In genomic region chr1:193727850-193728249, GRCh38 we compare ENCODE assay signal across 23 cellular contexts.
"Had no signal": no experiment of that assay in that cellular context is flagged by ENCODE, and none has a peak within 500 bp of the region (broad histone marks: within the 10 kb centered on the region; RNA-seq: fewer than 3 reads in every experiment).

No MANE protein-coding gene starts in this region.

- H3K4me1 Mint-ChIP-seq: activated CD8-positive, alpha-beta memory T cell treated with anti-CD3 and anti-CD28 coated beads, Interleukin-2, amount 10 ng/mL, durations not matched to agents 7 days and 5 days; activated naive CD8-positive, alpha-beta T cell treated with anti-CD3 and anti-CD28 coated beads, Interleukin-2, amount 50 U/mL, for 24 hours had no signal

- H3K4me2 ChIP-seq: PC-9 had no signal

- DNase-seq: activated CD4-positive, alpha-beta T cell treated with anti-CD3 and anti-CD28 coated beads for 48 hours; activated CD4-positive, alpha-beta T cell treated with anti-CD3 and anti-CD28 coated beads, Interleukin-2, amount 50 U/mL, for 48 hours; activated CD4-positive, CD25-positive, alpha-beta regulatory T cell treated with anti-CD3 and anti-CD28 coated beads, Interleukin-2, amount 50 U/mL, for 72 hours; activated CD8-positive, alpha-beta memory T cell treated with anti-CD3 and anti-CD28 coated beads, Interleukin-2, amount 10 ng/mL, durations not matched to agents 7 days and 5 days; activated effector memory CD4-positive, alpha-beta T cell treated with anti-CD3 and anti-CD28 coated beads, Interleukin-2, amount 50 U/mL, for 16 hours; activated naive CD4-positive, alpha-beta T cell treated with Interleukin-2 at 50 U/mL for 16 hours; activated naive CD8-positive, alpha-beta T cell treated with anti-CD3 and anti-CD28 coated beads, Interleukin-2, amount 50 U/mL, for 24 hours; activated T-cell treated with anti-CD3 and anti-CD28 coated beads, Interleukin-2, amount 50 U/mL, for 24 hours; amniotic stem cell; cortex of kidney; NCI-H1092; NCI-H1694 treated with DMSO at 0.1 percent for 48 hours; NCI-H2029 treated with DMSO at 0.1 percent for 48 hours; NCI-H446; NCI-H524; PC-9; SHP77 treated with DMSO at 0.1 percent for 48 hours had no signal

- H3K36me3 Mint-ChIP-seq: activated CD8-positive, alpha-beta memory T cell treated with anti-CD3 and anti-CD28 coated beads, Interleukin-2, amount 10 ng/mL, durations not matched to agents 7 days and 5 days; activated naive CD4-positive, alpha-beta T cell treated with anti-CD3 and anti-CD28 coated beads, Interleukin-2, amount 50 U/mL, for 72 hours; brain had no signal

- H2AFZ ChIP-seq: PC-9 had no signal

- H3K4me3 Mint-ChIP-seq: activated CD8-positive, alpha-beta memory T cell treated with anti-CD3 and anti-CD28 coated beads, Interleukin-2, amount 10 ng/mL, durations not matched to agents 7 days and 5 days; activated naive CD8-positive, alpha-beta T cell treated with anti-CD3 and anti-CD28 coated beads, Interleukin-2, amount 50 U/mL, for 24 hours; activated T-cell treated with anti-CD3 and anti-CD28 coated beads, Interleukin-2, amount 50 U/mL, for 24 hours; activated T-helper 1 cell treated with anti-CD3 and anti-CD28 coated beads, Interleukin-12 subunit alpha, Interleukin-12 subunit beta, Interleukin-2, Interleukin-4 antibody, amounts not matched to agents 30 ng/mL and 10 ng/mL and 1 ng/mL, durations not matched to agents 14 hours and 24 hours and 36 hours; brain; central memory CD8-positive, alpha-beta T cell; T-helper 1 cell treated with Interleukin-12 subunit alpha and Interleukin-12 subunit beta and Interleukin-4 antibody, amounts not matched to agents 30 μg/mL and 1 μg/mL, for 36 hours had no signal

- H3K9me3 Mint-ChIP-seq: activated naive CD4-positive, alpha-beta T cell treated with anti-CD3 and anti-CD28 coated beads, Interleukin-2, amount 50 U/mL, for 72 hours; activated naive CD8-positive, alpha-beta T cell treated with anti-CD3 and anti-CD28 coated beads, Interleukin-2, amount 50 U/mL, for 24 hours; activated T-helper 1 cell treated with anti-CD3 and anti-CD28 coated beads, Interleukin-12 subunit alpha, Interleukin-12 subunit beta, Interleukin-2, Interleukin-4 antibody, amounts not matched to agents 30 ng/mL and 10 ng/mL and 1 ng/mL, durations not matched to agents 14 hours and 24 hours and 36 hours; central memory CD8-positive, alpha-beta T cell; T-helper 1 cell treated with Interleukin-12 subunit alpha and Interleukin-12 subunit beta and Interleukin-4 antibody, amounts not matched to agents 30 μg/mL and 1 μg/mL, for 36 hours had no signal

- H3K27ac Mint-ChIP-seq: activated CD8-positive, alpha-beta memory T cell treated with anti-CD3 and anti-CD28 coated beads, Interleukin-2, amount 10 ng/mL, durations not matched to agents 7 days and 5 days; activated naive CD4-positive, alpha-beta T cell treated with anti-CD3 and anti-CD28 coated beads, Interleukin-2, amount 50 U/mL, for 72 hours; activated naive CD8-positive, alpha-beta T cell treated with anti-CD3 and anti-CD28 coated beads, Interleukin-2, amount 50 U/mL, for 24 hours; activated T-cell treated with anti-CD3 and anti-CD28 coated beads, Interleukin-2, amount 50 U/mL, for 24 hours; activated T-helper 1 cell treated with anti-CD3 and anti-CD28 coated beads, Interleukin-12 subunit alpha, Interleukin-12 subunit beta, Interleukin-2, Interleukin-4 antibody, amounts not matched to agents 30 ng/mL and 10 ng/mL and 1 ng/mL, durations not matched to agents 14 hours and 24 hours and 36 hours; brain; T-helper 1 cell treated with Interleukin-12 subunit alpha and Interleukin-12 subunit beta and Interleukin-4 antibody, amounts not matched to agents 30 μg/mL and 1 μg/mL, for 36 hours had no signal

- FAIRE-seq: astrocyte had no signal

- H3K27me3 Mint-ChIP-seq: activated CD8-positive, alpha-beta memory T cell treated with anti-CD3 and anti-CD28 coated beads, Interleukin-2, amount 10 ng/mL, durations not matched to agents 7 days and 5 days; activated naive CD8-positive, alpha-beta T cell treated with anti-CD3 and anti-CD28 coated beads, Interleukin-2, amount 50 U/mL, for 24 hours; activated T-cell treated with anti-CD3 and anti-CD28 coated beads, Interleukin-2, amount 50 U/mL, for 24 hours; brain; central memory CD8-positive, alpha-beta T cell had no signal

- H3K27ac ChIP-seq: PC-9 had no signal

- ATAC-seq: activated CD8-positive, alpha-beta memory T cell treated with anti-CD3 and anti-CD28 coated beads, Interleukin-2, amount 10 ng/mL, durations not matched to agents 7 days and 5 days; activated naive CD4-positive, alpha-beta T cell treated with anti-CD3 and anti-CD28 coated beads, Interleukin-2, amount 50 U/mL, for 72 hours; activated naive CD8-positive, alpha-beta T cell treated with anti-CD3 and anti-CD28 coated beads, Interleukin-2, amount 50 U/mL, for 24 hours had no signal

- H3K4me3 ChIP-seq: PC-9 had no signal
